In genomic region chr3:196322-197153, GRCh38 we compare ENCODE assay signal across 9 cellular contexts. TPM values are rescaled to one million over a fixed set of nuclear protein-coding genes. Genes with fewer than 3 reads are reported as not detected.
DNase-seq lines count a peak whose midpoint lies in the region; ATAC-seq and TF ChIP-seq lines count a peak whose summit lies in the region.
"Had no signal": no experiment of that assay in that cellular context is flagged by ENCODE, and none has a peak within 500 bp of the region (broad histone marks: within the 10 kb centered on the region; RNA-seq: fewer than 3 reads in every experiment).

Gene CHL1 (plus strand): TSS chr3:196763. CDS start chr3:319777, 123,014 bp downstream.

- H3K27me3 ChIP-seq in lung (ENCODE audit: control insufficient read depth, insufficient read depth) (no peaks in the 10 kb centered on the region), upper lobe of left lung (peaks cover 0 to 20% (median 6%) of the 10 kb centered on the region in 4 donors)

- no peak for TF ChIP-seq POLR2A in upper lobe of left lung (IDR thresholded peaks at IDR 0.05)

- H3K4me3 Mint-ChIP-seq in natural killer cell treated with Interleukin-12 subunit alpha and Interleukin-12 subunit beta and Interleukin-15 and Interleukin-18, amount 100 ng/mL, for 72 hours = peak within 1 kb of the TSS; percentile 8
- H3K4me3 Mint-ChIP-seq in natural killer cell = no peak within 1 kb of the TSS

- H3K27ac Mint-ChIP-seq in natural killer cell treated with Interleukin-12 subunit alpha and Interleukin-12 subunit beta and Interleukin-15 and Interleukin-18, amount 100 ng/mL, for 72 hours = no peak within 1 kb of the TSS
- no peak within 1 kb of the TSS for H3K27ac Mint-ChIP-seq in natural killer cell

- H3K27me3 Mint-ChIP-seq in natural killer cell treated with Interleukin-12 subunit alpha and Interleukin-12 subunit beta and Interleukin-15 and Interleukin-18, amount 100 ng/mL, for 72 hours = peaks cover 10 to 16% of the 10 kb centered on the region in 2 donors
- H3K27me3 Mint-ChIP-seq in natural killer cell (ENCODE audit: low read depth in 2 of 2) = peaks cover 9 to 10% of the 10 kb centered on the region in 2 donors

- H3K9me3 Mint-ChIP-seq in natural killer cell treated with Interleukin-12 subunit alpha and Interleukin-12 subunit beta and Interleukin-15 and Interleukin-18, amount 100 ng/mL, for 72 hours = peaks cover 4% of the 10 kb centered on the region
- H3K9me3 Mint-ChIP-seq in natural killer cell = peaks cover 3 to 8% of the 10 kb centered on the region in 2 donors

- no peak for DNase-seq in natural killer cell treated with Interleukin-12 subunit alpha and Interleukin-12 subunit beta and Interleukin-15 and Interleukin-18, amount 100 ng/mL, for 72 hours (ENCODE audit: low spot score)
- DNase-seq in natural killer cell (no peak), astrocyte of the spinal cord (ENCODE audit: low read depth, low spot score) (no peak), lung (ENCODE audit: low spot score) (no peak), upper lobe of left lung (peak in 1 of 2 donors; percentile 85)
- no peak for DNase-seq in stimulated activated CD4-positive, alpha-beta T cell treated with anti-CD3 and anti-CD28 coated beads, Interleukin-4, amount 100 ng/mL, for 4 hours

- 2 to 3% methylated on average over 54 to 64 of the region's 64 CpGs for WGBS in lung, 2 donors
- 6 to 12% methylated on average over 20 to 56 of the region's 64 CpGs for WGBS in upper lobe of left lung, 2 donors

- no peak for TF ChIP-seq EP300 in upper lobe of left lung (IDR thresholded peaks at IDR 0.05)

- H3K4me3 ChIP-seq in astrocyte of the spinal cord (ENCODE audit: low read depth, low read length) = peak within 1 kb of the TSS; percentile 36
- peak within 1 kb of the TSS; percentile 46 for H3K4me3 ChIP-seq in lung
- H3K4me3 ChIP-seq in upper lobe of left lung = peak within 1 kb of the TSS; percentile 5 to 58 (median 44)

- H3K27ac ChIP-seq in lung (ENCODE audit: low read depth in 1 of 2, low read length in 1 of 2) (no peak within 1 kb of the TSS), upper lobe of left lung (peak within 1 kb of the TSS; percentile 6 to 67 (median 48))

- TF ChIP-seq CTCF in natural killer cell (IDR thresholded peaks at IDR 0.05) = no peak
- no peak for TF ChIP-seq CTCF in astrocyte of the spinal cord (IDR thresholded peaks at IDR 0.05; ENCODE audit: low read depth, low read length)
- TF ChIP-seq CTCF in lung (IDR thresholded peaks at IDR 0.05; ENCODE audit: control extremely low read depth, extremely low read depth) = no peak
- TF ChIP-seq CTCF in upper lobe of left lung (IDR thresholded peaks at IDR 0.05) = no peak

- H3K36me3 Mint-ChIP-seq in natural killer cell treated with Interleukin-12 subunit alpha and Interleukin-12 subunit beta and Interleukin-15 and Interleukin-18, amount 100 ng/mL, for 72 hours = peaks cover 13% of the 10 kb centered on the region
- peaks cover 9% of the 10 kb centered on the region for H3K36me3 Mint-ChIP-seq in natural killer cell

- intact Hi-C loops in natural killer cell (cut with micrococcal nuclease) = no loop called here

- no peak for ATAC-seq in natural killer cell treated with Interleukin-12 subunit alpha and Interleukin-12 subunit beta and Interleukin-15 and Interleukin-18, amount 100 ng/mL, for 72 hours
- no peak for ATAC-seq in natural killer cell
- peak; percentile 43 for ATAC-seq in lung (ENCODE audit: insufficient read depth, low FRiP score)
- ATAC-seq in upper lobe of left lung (ENCODE audit: low FRiP score in 2 of 2) = peak; percentile 37 to 59
- ATAC-seq in GM18868 (IDR thresholded peaks at IDR 0.05; ENCODE audit: unreplicated experiment) = no peak
- ATAC-seq in HG03571 (IDR thresholded peaks at IDR 0.05; ENCODE audit: unreplicated experiment) = no peak

- no peaks in the 10 kb centered on the region for H3K36me3 ChIP-seq in lung (ENCODE audit: control insufficient read depth in 2 of 2, insufficient read depth in 2 of 2, low read length in 2 of 2)
- H3K36me3 ChIP-seq in upper lobe of left lung = no peaks in the 10 kb centered on the region

- H3K4me1 ChIP-seq in lung (ENCODE audit: control insufficient read depth in 2 of 2, insufficient read depth in 2 of 2, low read length in 2 of 2) (peaks cover 4 to 17% of the 10 kb centered on the region in 2 donors), upper lobe of left lung (peaks cover 2 to 23% (median 16%) of the 10 kb centered on the region in 4 donors)

- H3K9me3 ChIP-seq in lung (ENCODE audit: control insufficient read depth in 2 of 2, insufficient read depth in 1 of 2, low read length in 1 of 2) = peaks cover 0 to 5% of the 10 kb centered on the region in 2 donors
- no peaks in the 10 kb centered on the region for H3K9me3 ChIP-seq in upper lobe of left lung

- H3K4me1 Mint-ChIP-seq in natural killer cell treated with Interleukin-12 subunit alpha and Interleukin-12 subunit beta and Interleukin-15 and Interleukin-18, amount 100 ng/mL, for 72 hours (ENCODE audit: low read depth in 2 of 2) = no peaks in the 10 kb centered on the region
- H3K4me1 Mint-ChIP-seq in natural killer cell = peaks cover 0 to 4% of the 10 kb centered on the region in 2 donors

- in situ Hi-C loops in astrocyte of the spinal cord (cut with HindIII; ENCODE audit: low sequenced_read_pairs) = no loop called here

RNA-seq across cellular contexts. Expression of gene CHL1, which starts in this region (rescaled TPM):
- total RNA-seq in natural killer cell treated with Interleukin-12 subunit alpha and Interleukin-12 subunit beta and Interleukin-15 and Interleukin-18, amount 100 ng/mL, for 72 hours = not detected
- total RNA-seq in natural killer cell (not detected), lung (10 to 100 TPM; 11.3 to 11.5 TPM), upper lobe of left lung (10 to 100 TPM in 2 of 6 donors, 1 to 10 TPM in 4; 3.1 to 14.3 (median 4.9) TPM)
- 1 to 10 TPM; 1.1 to 4.9 TPM for polyA plus RNA-seq in lung
- total RNA-seq: activated CD8-positive, alpha-beta memory T cell treated with anti-CD3 and anti-CD28 coated beads for 36 hours had no signal

Comparison
In these comparisons a context has a peak if more than half of its experiments do, and no peak if none do; other contexts are left out.
1. ATAC-seq: peak in lung (single experiment) and upper lobe of left lung (2 of 2); none in natural killer cell treated with Interleukin-12 subunit alpha and Interleukin-12 subunit beta and Interleukin-15 and Interleukin-18, amount 100 ng/mL, for 72 hours (0 of 2), natural killer cell (0 of 3), GM18868 (single experiment) and HG03571 (single experiment).
2. H3K27ac ChIP-seq: peak in upper lobe of left lung (4 of 4); none in lung (0 of 2).
3. Peak in every context shown above with its lines, with median percentiles within 50 percentile points of each other: H3K4me3 ChIP-seq.